1 cellular context compared by ENCODE assay signal in the genomic region with DNA sequence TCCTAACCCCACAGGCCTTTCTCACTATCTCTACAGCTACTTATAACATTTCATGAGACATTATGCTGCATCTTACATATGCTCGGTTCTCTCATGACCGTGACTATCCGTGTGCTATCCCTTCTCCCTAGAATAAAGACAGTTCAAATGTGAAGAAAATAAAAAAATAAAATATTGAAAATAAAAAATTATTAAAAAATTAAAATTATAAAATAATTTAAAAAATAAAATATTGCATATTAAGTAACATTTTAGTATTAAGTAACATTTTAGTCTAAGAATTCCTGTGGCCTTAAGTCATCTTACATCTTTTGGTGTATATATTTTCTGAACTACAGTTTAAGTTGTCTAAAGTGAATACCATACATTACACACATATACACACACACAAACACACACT.
TF ChIP-seq lines count a peak whose summit lies in the region.

No MANE protein-coding gene starts in this region.

TF ChIP-seq in GM12878, 131 proteins besides CTCF, POLR2A, EP300 and RAD21 (continued from another document):
- TF ChIP-seq MEF2B (IDR thresholded peaks at IDR 0.05; ENCODE audit: partially characterized antibody, poor library complexity, severe bottlenecking) (no peak), BACH1 (IDR thresholded peaks at IDR 0.05; ENCODE audit: borderline replicate concordance) (no peak), TCF12 (IDR thresholded peaks at IDR 0.05; ENCODE audit: low read depth, low read length) (no peak), RELB (IDR thresholded peaks at IDR 0.05; ENCODE audit: low read depth) (no peak), SUPT20H (IDR thresholded peaks at IDR 0.05; ENCODE audit: borderline replicate concordance, control insufficient read depth, low read depth, low read length) (no peak), ETV6 (conservative IDR thresholded peaks at IDR 0.05 in 1 of 2, IDR thresholded peaks at IDR 0.05 in 1 of 2; ENCODE audit: borderline replicate concordance in 1 of 2, low read depth in 1 of 2) (no peak)
TF ChIP-seq in GM12878: peak in this region for 0.
